In the genomic region with DNA sequence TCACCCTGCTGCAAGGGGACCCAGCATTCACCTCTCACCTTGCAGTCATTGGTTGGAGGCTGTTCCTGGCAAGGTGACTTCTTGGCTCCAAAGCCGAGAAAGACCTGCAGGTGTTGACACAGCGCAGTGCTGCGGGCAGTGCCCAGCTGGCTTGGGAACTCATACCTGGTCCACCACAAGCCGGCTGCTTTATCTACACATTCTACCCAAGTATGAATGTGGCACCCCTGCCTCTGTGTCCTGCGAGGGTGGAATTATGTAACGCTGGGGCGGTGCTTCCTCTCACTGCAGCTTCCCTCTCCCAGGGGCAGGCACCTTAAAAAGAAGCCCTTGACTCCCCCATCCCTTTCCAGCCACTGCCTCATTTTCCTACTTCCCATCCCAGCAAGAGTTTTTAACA, we compare ENCODE assay signal across 17 cellular contexts. TPM values are rescaled to one million over a fixed set of nuclear protein-coding genes. Genes with fewer than 3 reads are reported as not detected.
DNase-seq lines count a peak whose midpoint lies in the region; ATAC-seq and TF ChIP-seq lines count a peak whose summit lies in the region.
"Had no signal": no experiment of that assay in that cellular context is flagged by ENCODE, and none has a peak within 500 bp of the region (broad histone marks: within the 10 kb centered on the region; RNA-seq: fewer than 3 reads in every experiment).

No MANE protein-coding gene starts in this region.

- H3K4me1 ChIP-seq in right lobe of liver = peaks cover 0 to 17% (median 6%) of the 10 kb centered on the region in 4 donors
- peaks cover 16% of the 10 kb centered on the region for H3K4me1 ChIP-seq in upper lobe of right lung

- H3K36me3 Mint-ChIP-seq in natural killer cell = no peaks in the 10 kb centered on the region
- H3K36me3 Mint-ChIP-seq in natural killer cell treated with Interleukin-12 subunit alpha and Interleukin-12 subunit beta and Interleukin-15 and Interleukin-18, amount 100 ng/mL, for 72 hours = no peaks in the 10 kb centered on the region

- H3K27ac ChIP-seq in right lobe of liver = no peak overlapping the region
- no peak overlapping the region for H3K27ac ChIP-seq in upper lobe of right lung
- H3K27ac ChIP-seq: spleen, tibial nerve had no signal

- ATAC-seq in natural killer cell = no peak
- no peak for ATAC-seq in natural killer cell treated with Interleukin-12 subunit alpha and Interleukin-12 subunit beta and Interleukin-15 and Interleukin-18, amount 100 ng/mL, for 72 hours
- ATAC-seq in right lobe of liver = peak; percentile 12 to 65 (median 47)
- ATAC-seq in upper lobe of right lung = peak; percentile 54
- no peak for ATAC-seq in GM19452 (IDR thresholded peaks at IDR 0.05; ENCODE audit: unreplicated experiment)

- H3K27me3 ChIP-seq in right lobe of liver = no peaks in the 10 kb centered on the region
- H3K27me3 ChIP-seq in upper lobe of right lung = no peaks in the 10 kb centered on the region
- H3K27me3 ChIP-seq: spleen, tibial nerve had no signal

- intact Hi-C loops in natural killer cell (cut with micrococcal nuclease) = no loop called here
- intact Hi-C loops in right lobe of liver (cut with DNase I) = no loop called here
- intact Hi-C loops in upper lobe of right lung (cut with DNase I) = no loop called here

- H3K36me3 ChIP-seq in right lobe of liver = peaks cover 0 to 3% (median 0%) of the 10 kb centered on the region in 4 donors
- peaks cover 6% of the 10 kb centered on the region for H3K36me3 ChIP-seq in upper lobe of right lung

- TF ChIP-seq POLR2A in right lobe of liver (IDR thresholded peaks at IDR 0.05) = no peak

- peak overlapping the region; percentile 4 for H3K4me3 Mint-ChIP-seq in natural killer cell
- no peak overlapping the region for H3K4me3 Mint-ChIP-seq in natural killer cell treated with Interleukin-12 subunit alpha and Interleukin-12 subunit beta and Interleukin-15 and Interleukin-18, amount 100 ng/mL, for 72 hours

- H3K4me1 Mint-ChIP-seq in natural killer cell = peaks cover 4 to 10% of the 10 kb centered on the region in 2 donors
- H3K4me1 Mint-ChIP-seq in natural killer cell treated with Interleukin-12 subunit alpha and Interleukin-12 subunit beta and Interleukin-15 and Interleukin-18, amount 100 ng/mL, for 72 hours (ENCODE audit: low read depth in 2 of 2) = peaks cover 0 to 9% of the 10 kb centered on the region in 2 donors

- TF ChIP-seq CTCF in natural killer cell (IDR thresholded peaks at IDR 0.05) (no peak), right lobe of liver (IDR thresholded peaks at IDR 0.05) (no peak), upper lobe of right lung (IDR thresholded peaks at IDR 0.05) (no peak)

- H3K4me3 ChIP-seq in right lobe of liver (no peak overlapping the region), upper lobe of right lung (no peak overlapping the region)
- H3K4me3 ChIP-seq: HAP-1, spleen, tibial nerve had no signal

- no peaks in the 10 kb centered on the region for H3K9me3 Mint-ChIP-seq in natural killer cell
- H3K9me3 Mint-ChIP-seq in natural killer cell treated with Interleukin-12 subunit alpha and Interleukin-12 subunit beta and Interleukin-15 and Interleukin-18, amount 100 ng/mL, for 72 hours = no peaks in the 10 kb centered on the region

- no peaks in the 10 kb centered on the region for H3K27me3 Mint-ChIP-seq in natural killer cell (ENCODE audit: low read depth in 2 of 2)
- no peaks in the 10 kb centered on the region for H3K27me3 Mint-ChIP-seq in natural killer cell treated with Interleukin-12 subunit alpha and Interleukin-12 subunit beta and Interleukin-15 and Interleukin-18, amount 100 ng/mL, for 72 hours

- H3K27ac Mint-ChIP-seq in natural killer cell = no peak overlapping the region
- no peak overlapping the region for H3K27ac Mint-ChIP-seq in natural killer cell treated with Interleukin-12 subunit alpha and Interleukin-12 subunit beta and Interleukin-15 and Interleukin-18, amount 100 ng/mL, for 72 hours

- no CpG with 5 or more reads among the region's 7 CpGs for whole genome bisulfite sequencing in right lobe of liver (ENCODE audit: insufficient coverage, low coverage, low lambda C conversion rate, missing lambda C conversion rate)

- DNase-seq in natural killer cell (no peak), SKM-1 (lab: John Stamatoyannopoulos, UW; ENCODE audit: unreplicated experiment) (peak; percentile 46), right lobe of liver (peak in 2 of 3 donors; percentile 76 to 87), upper lobe of right lung (peak; percentile 79), NCI-H1048 (lab: John Stamatoyannopoulos, UW) (no peak), inferior parietal cortex (ENCODE audit: extremely low spot score) (no peak)
- no peak for DNase-seq in natural killer cell treated with Interleukin-12 subunit alpha and Interleukin-12 subunit beta and Interleukin-15 and Interleukin-18, amount 100 ng/mL, for 72 hours (ENCODE audit: low spot score)
- DNase-seq: activated CD4-positive, alpha-beta T cell treated with anti-CD3 and anti-CD28 coated beads, Interleukin-2, amount 50 U/mL, for 1 hour; activated T-cell treated with anti-CD3 and anti-CD28 coated beads, Interleukin-2, amount 50 U/mL, for 1 hour; central memory CD4-positive, alpha-beta T cell; effector CD4-positive, alpha-beta T cell; MM.1S; NCI-H2171; spleen had no signal

- H3K9me3 ChIP-seq in right lobe of liver (no peaks in the 10 kb centered on the region), upper lobe of right lung (no peaks in the 10 kb centered on the region)
- H3K9me3 ChIP-seq: HAP-1, spleen, tibial nerve had no signal

RNA-seq across cellular contexts. Expression of a gene that starts 2.5 kb away (rescaled TPM):
- total RNA-seq in natural killer cell (10 to 100 TPM in 2 of 3 donors, 1 to 10 TPM in 1; 6.5 to 18.8 (median 16.3) TPM), right lobe of liver (10 to 100 TPM in 2 of 6 experiments, 1 to 10 TPM in 4; 8.4 to 11.7 (median 9.0) TPM), upper lobe of right lung (18.3 TPM)
- 10 to 100 TPM; 31.5 to 96.1 TPM for total RNA-seq in natural killer cell treated with Interleukin-12 subunit alpha and Interleukin-12 subunit beta and Interleukin-15 and Interleukin-18, amount 100 ng/mL, for 72 hours

RNA-seq across cellular contexts. Expression of a gene that starts 12.7 kb away (rescaled TPM):
- total RNA-seq in natural killer cell (100 to 1,000 TPM in 1 of 3 donors, 10 to 100 TPM in 2; 80.7 to 105 (median 92.9) TPM), right lobe of liver (10 to 100 TPM; 19.1 to 45.0 (median 25.2) TPM), upper lobe of right lung (69.1 TPM)
- total RNA-seq in natural killer cell treated with Interleukin-12 subunit alpha and Interleukin-12 subunit beta and Interleukin-15 and Interleukin-18, amount 100 ng/mL, for 72 hours = 10 to 100 TPM; 56.6 to 64.7 TPM

RNA-seq across cellular contexts. Expression of a gene that starts 14.0 kb away (rescaled TPM):
- 10 to 100 TPM; 39.5 to 51.0 (median 48.5) TPM for total RNA-seq in natural killer cell
- total RNA-seq in natural killer cell treated with Interleukin-12 subunit alpha and Interleukin-12 subunit beta and Interleukin-15 and Interleukin-18, amount 100 ng/mL, for 72 hours = 10 to 100 TPM; 32.5 to 78.0 TPM
- total RNA-seq in right lobe of liver = 10 to 100 TPM in 5 of 6 experiments, 1 to 10 TPM in 1; 9.2 to 17.8 (median 11.8) TPM
- total RNA-seq in upper lobe of right lung = 30.2 TPM

RNA-seq across cellular contexts. Expression of a gene that starts 26.0 kb away (rescaled TPM):
- 100 to 1,000 TPM; 173 to 200 (median 176) TPM for total RNA-seq in natural killer cell
- total RNA-seq in natural killer cell treated with Interleukin-12 subunit alpha and Interleukin-12 subunit beta and Interleukin-15 and Interleukin-18, amount 100 ng/mL, for 72 hours = 100 to 1,000 TPM in 1 of 2 donors, 10 to 100 TPM in 1; 93.1 to 184 TPM
- total RNA-seq in right lobe of liver = 10 to 100 TPM; 26.8 to 51.9 (median 36.7) TPM
- 82.7 TPM for total RNA-seq in upper lobe of right lung

RNA-seq across cellular contexts. Expression of a gene that starts 41.1 kb away (rescaled TPM):
- total RNA-seq in natural killer cell = 10 to 100 TPM; 11.5 to 17.9 (median 16.8) TPM
- total RNA-seq in natural killer cell treated with Interleukin-12 subunit alpha and Interleukin-12 subunit beta and Interleukin-15 and Interleukin-18, amount 100 ng/mL, for 72 hours = 10 to 100 TPM; 35.9 to 48.6 TPM
- total RNA-seq in right lobe of liver = 10 to 100 TPM; 43.4 to 97.8 (median 74.0) TPM
- total RNA-seq in upper lobe of right lung = 41.6 TPM

Comparison
In these comparisons a context has a peak if more than half of its experiments do, and no peak if none do; other contexts are left out.
1. ATAC-seq: peak in right lobe of liver (4 of 4) and upper lobe of right lung (single experiment); none in natural killer cell (0 of 3), natural killer cell treated with Interleukin-12 subunit alpha and Interleukin-12 subunit beta and Interleukin-15 and Interleukin-18, amount 100 ng/mL, for 72 hours (0 of 2) and GM19452 (single experiment).
2. DNase-seq: peak in SKM-1 (single experiment), right lobe of liver (2 of 3) and upper lobe of right lung (single experiment); none in natural killer cell (single experiment), natural killer cell treated with Interleukin-12 subunit alpha and Interleukin-12 subunit beta and Interleukin-15 and Interleukin-18, amount 100 ng/mL, for 72 hours (single experiment), NCI-H1048 (single experiment) and inferior parietal cortex (single experiment).